Comparison of ENCODE assay signal across 1 cellular context in the genomic region with DNA sequence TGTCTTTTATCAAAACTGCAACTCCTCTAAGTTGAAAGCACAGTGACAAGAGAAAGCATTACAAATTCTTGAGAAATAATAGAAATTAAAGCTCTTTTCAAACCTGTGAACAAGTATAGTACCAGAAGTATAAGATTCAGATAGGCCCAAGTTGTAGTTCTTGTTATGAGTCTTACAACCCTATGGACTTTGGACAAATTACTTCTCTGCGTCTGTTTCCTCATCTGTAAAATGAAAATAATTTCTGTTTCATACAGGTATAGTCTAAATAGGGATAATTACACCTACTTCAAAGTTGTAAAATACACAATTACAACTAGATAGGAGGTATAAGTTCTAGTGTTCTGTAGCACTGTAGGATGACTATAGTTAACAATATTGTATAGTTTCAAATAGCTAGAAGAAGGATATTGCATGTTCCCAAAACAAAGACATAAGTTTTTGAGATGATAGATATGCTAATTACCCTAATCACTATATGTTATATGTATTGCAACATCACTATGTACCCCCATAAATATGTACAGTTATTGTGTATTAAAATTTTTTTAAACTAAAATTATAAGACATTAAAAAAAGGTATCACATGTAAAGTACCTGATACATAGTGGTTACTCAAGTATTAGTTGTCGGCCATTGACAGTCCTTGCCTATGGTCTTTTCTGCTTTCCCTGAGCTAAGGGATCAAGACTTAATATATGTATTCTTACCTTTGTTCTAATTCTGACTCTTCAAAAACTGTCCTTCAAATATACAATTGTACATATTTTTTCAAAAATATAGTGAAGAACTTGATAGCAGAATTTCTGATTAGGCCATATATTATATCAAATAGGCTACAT.
TF ChIP-seq lines count a peak whose summit lies in the region.

No MANE protein-coding gene starts in this region.

TF ChIP-seq in K562, 482 proteins besides CTCF, POLR2A, EP300 and RAD21 (continues in another document):
- TF ChIP-seq ADNP (tag; IDR thresholded peaks at IDR 0.05) (peak; percentile 11; the same call in 1 of the 2 replicates), CSDE1 (IDR thresholded peaks at IDR 0.05) (no peak), SMAD4 (CRISPR knock-in tag; conservative IDR thresholded peaks at IDR 0.05) (no peak), NCOA2 (IDR thresholded peaks at IDR 0.05; ENCODE audit: partially characterized antibody in 2 of 2) (peak in 1 of 2 experiments; percentile 54), RFX1 (IDR thresholded peaks at IDR 0.05) (0 out of 2 replicates have a peak, but pooled peaks have one; percentile 3), RHOXF2B (CRISPR knock-in tag; conservative IDR thresholded peaks at IDR 0.05) (no peak), NEUROD1 (IDR thresholded peaks at IDR 0.05; ENCODE audit: borderline replicate concordance, low read depth, low read length, partially characterized antibody) (no peak), TAF9B (IDR thresholded peaks at IDR 0.05; ENCODE audit: partially characterized antibody) (no peak), HDAC2 (IDR thresholded peaks at IDR 0.05) (no peak), PCBP2 (IDR thresholded peaks at IDR 0.05; ENCODE audit: low read depth, low read length, poor library complexity, severe bottlenecking) (no peak), NFE2L1 (tag; IDR thresholded peaks at IDR 0.05; ENCODE audit: borderline replicate concordance, low read depth) (no peak), BRD4 (IDR thresholded peaks at IDR 0.05) (no peak; the same call in 1 of the 2 replicates), ZFP36 (IDR thresholded peaks at IDR 0.05; ENCODE audit: low read depth, low read length, partially characterized antibody) (no peak), SMAD1 (IDR thresholded peaks at IDR 0.05; ENCODE audit: low read depth, low read length, partially characterized antibody) (no peak), MECOM (CRISPR knock-in tag; IDR thresholded peaks at IDR 0.05) (0 out of 2 replicates have a peak, but pooled peaks have one; percentile 8), CBX1 (IDR thresholded peaks at IDR 0.05; ENCODE audit: low read depth) (no peak), RBM39 (optimal IDR thresholded peaks at IDR 0.05; ENCODE audit: low read depth, low read length) (no peak), ZNF589 (CRISPR knock-in tag; IDR thresholded peaks at IDR 0.05; ENCODE audit: low read depth) (0 out of 2 replicates have a peak, but pooled peaks have one; percentile 3), MCM3 (IDR thresholded peaks at IDR 0.05) (no peak), FUS (optimal IDR thresholded peaks at IDR 0.05; ENCODE audit: low read depth, low read length) (no peak), YY1 (IDR thresholded peaks at IDR 0.05; ENCODE audit: borderline replicate concordance in 1 of 3, control insufficient read depth in 1 of 3, extremely low read depth in 1 of 3, insufficient read depth in 3 of 3, insufficient read length in 1 of 3, insufficient replicate concordance in 2 of 3, low read depth in 1 of 3, low read length in 2 of 3) (peak in 1 of 3 experiments; percentile 23), EP400 (IDR thresholded peaks at IDR 0.05) (peak; percentile 39), SOX6 (IDR thresholded peaks at IDR 0.05) (no peak), NR4A1 (CRISPR knock-in tag; IDR thresholded peaks at IDR 0.05) (no peak), NR4A1 (tag; IDR thresholded peaks at IDR 0.05) (no peak), HNRNPK (IDR thresholded peaks at IDR 0.05; ENCODE audit: low read depth, low read length, poor library complexity, severe bottlenecking) (no peak), ZNF316 (IDR thresholded peaks at IDR 0.05) (no peak), ZNF224 (CRISPR knock-in tag; IDR thresholded peaks at IDR 0.05) (no peak)
- TF ChIP-seq, protein P1, sequence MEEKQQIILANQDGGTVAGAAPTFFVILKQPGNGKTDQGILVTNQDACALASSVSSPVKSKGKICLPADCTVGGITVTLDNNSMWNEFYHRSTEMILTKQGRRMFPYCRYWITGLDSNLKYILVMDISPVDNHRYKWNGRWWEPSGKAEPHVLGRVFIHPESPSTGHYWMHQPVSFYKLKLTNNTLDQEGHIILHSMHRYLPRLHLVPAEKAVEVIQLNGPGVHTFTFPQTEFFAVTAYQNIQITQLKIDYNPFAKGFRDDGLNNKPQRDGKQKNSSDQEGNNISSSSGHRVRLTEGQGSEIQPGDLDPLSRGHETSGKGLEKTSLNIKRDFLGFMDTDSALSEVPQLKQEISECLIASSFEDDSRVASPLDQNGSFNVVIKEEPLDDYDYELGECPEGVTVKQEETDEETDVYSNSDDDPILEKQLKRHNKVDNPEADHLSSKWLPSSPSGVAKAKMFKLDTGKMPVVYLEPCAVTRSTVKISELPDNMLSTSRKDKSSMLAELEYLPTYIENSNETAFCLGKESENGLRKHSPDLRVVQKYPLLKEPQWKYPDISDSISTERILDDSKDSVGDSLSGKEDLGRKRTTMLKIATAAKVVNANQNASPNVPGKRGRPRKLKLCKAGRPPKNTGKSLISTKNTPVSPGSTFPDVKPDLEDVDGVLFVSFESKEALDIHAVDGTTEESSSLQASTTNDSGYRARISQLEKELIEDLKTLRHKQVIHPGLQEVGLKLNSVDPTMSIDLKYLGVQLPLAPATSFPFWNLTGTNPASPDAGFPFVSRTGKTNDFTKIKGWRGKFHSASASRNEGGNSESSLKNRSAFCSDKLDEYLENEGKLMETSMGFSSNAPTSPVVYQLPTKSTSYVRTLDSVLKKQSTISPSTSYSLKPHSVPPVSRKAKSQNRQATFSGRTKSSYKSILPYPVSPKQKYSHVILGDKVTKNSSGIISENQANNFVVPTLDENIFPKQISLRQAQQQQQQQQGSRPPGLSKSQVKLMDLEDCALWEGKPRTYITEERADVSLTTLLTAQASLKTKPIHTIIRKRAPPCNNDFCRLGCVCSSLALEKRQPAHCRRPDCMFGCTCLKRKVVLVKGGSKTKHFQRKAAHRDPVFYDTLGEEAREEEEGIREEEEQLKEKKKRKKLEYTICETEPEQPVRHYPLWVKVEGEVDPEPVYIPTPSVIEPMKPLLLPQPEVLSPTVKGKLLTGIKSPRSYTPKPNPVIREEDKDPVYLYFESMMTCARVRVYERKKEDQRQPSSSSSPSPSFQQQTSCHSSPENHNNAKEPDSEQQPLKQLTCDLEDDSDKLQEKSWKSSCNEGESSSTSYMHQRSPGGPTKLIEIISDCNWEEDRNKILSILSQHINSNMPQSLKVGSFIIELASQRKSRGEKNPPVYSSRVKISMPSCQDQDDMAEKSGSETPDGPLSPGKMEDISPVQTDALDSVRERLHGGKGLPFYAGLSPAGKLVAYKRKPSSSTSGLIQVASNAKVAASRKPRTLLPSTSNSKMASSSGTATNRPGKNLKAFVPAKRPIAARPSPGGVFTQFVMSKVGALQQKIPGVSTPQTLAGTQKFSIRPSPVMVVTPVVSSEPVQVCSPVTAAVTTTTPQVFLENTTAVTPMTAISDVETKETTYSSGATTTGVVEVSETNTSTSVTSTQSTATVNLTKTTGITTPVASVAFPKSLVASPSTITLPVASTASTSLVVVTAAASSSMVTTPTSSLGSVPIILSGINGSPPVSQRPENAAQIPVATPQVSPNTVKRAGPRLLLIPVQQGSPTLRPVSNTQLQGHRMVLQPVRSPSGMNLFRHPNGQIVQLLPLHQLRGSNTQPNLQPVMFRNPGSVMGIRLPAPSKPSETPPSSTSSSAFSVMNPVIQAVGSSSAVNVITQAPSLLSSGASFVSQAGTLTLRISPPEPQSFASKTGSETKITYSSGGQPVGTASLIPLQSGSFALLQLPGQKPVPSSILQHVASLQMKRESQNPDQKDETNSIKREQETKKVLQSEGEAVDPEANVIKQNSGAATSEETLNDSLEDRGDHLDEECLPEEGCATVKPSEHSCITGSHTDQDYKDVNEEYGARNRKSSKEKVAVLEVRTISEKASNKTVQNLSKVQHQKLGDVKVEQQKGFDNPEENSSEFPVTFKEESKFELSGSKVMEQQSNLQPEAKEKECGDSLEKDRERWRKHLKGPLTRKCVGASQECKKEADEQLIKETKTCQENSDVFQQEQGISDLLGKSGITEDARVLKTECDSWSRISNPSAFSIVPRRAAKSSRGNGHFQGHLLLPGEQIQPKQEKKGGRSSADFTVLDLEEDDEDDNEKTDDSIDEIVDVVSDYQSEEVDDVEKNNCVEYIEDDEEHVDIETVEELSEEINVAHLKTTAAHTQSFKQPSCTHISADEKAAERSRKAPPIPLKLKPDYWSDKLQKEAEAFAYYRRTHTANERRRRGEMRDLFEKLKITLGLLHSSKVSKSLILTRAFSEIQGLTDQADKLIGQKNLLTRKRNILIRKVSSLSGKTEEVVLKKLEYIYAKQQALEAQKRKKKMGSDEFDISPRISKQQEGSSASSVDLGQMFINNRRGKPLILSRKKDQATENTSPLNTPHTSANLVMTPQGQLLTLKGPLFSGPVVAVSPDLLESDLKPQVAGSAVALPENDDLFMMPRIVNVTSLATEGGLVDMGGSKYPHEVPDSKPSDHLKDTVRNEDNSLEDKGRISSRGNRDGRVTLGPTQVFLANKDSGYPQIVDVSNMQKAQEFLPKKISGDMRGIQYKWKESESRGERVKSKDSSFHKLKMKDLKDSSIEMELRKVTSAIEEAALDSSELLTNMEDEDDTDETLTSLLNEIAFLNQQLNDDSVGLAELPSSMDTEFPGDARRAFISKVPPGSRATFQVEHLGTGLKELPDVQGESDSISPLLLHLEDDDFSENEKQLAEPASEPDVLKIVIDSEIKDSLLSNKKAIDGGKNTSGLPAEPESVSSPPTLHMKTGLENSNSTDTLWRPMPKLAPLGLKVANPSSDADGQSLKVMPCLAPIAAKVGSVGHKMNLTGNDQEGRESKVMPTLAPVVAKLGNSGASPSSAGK (IDR thresholded peaks at IDR 0.05), result 0 out of 2 replicates have a peak, but pooled peaks have one; percentile 17
- TF ChIP-seq, protein P2, sequence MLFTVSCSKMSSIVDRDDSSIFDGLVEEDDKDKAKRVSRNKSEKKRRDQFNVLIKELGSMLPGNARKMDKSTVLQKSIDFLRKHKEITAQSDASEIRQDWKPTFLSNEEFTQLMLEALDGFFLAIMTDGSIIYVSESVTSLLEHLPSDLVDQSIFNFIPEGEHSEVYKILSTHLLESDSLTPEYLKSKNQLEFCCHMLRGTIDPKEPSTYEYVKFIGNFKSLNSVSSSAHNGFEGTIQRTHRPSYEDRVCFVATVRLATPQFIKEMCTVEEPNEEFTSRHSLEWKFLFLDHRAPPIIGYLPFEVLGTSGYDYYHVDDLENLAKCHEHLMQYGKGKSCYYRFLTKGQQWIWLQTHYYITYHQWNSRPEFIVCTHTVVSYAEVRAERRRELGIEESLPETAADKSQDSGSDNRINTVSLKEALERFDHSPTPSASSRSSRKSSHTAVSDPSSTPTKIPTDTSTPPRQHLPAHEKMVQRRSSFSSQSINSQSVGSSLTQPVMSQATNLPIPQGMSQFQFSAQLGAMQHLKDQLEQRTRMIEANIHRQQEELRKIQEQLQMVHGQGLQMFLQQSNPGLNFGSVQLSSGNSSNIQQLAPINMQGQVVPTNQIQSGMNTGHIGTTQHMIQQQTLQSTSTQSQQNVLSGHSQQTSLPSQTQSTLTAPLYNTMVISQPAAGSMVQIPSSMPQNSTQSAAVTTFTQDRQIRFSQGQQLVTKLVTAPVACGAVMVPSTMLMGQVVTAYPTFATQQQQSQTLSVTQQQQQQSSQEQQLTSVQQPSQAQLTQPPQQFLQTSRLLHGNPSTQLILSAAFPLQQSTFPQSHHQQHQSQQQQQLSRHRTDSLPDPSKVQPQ (CRISPR knock-in tag; IDR thresholded peaks at IDR 0.05; ENCODE audit: borderline replicate concordance), result no peak
- TF ChIP-seq, protein P3, sequence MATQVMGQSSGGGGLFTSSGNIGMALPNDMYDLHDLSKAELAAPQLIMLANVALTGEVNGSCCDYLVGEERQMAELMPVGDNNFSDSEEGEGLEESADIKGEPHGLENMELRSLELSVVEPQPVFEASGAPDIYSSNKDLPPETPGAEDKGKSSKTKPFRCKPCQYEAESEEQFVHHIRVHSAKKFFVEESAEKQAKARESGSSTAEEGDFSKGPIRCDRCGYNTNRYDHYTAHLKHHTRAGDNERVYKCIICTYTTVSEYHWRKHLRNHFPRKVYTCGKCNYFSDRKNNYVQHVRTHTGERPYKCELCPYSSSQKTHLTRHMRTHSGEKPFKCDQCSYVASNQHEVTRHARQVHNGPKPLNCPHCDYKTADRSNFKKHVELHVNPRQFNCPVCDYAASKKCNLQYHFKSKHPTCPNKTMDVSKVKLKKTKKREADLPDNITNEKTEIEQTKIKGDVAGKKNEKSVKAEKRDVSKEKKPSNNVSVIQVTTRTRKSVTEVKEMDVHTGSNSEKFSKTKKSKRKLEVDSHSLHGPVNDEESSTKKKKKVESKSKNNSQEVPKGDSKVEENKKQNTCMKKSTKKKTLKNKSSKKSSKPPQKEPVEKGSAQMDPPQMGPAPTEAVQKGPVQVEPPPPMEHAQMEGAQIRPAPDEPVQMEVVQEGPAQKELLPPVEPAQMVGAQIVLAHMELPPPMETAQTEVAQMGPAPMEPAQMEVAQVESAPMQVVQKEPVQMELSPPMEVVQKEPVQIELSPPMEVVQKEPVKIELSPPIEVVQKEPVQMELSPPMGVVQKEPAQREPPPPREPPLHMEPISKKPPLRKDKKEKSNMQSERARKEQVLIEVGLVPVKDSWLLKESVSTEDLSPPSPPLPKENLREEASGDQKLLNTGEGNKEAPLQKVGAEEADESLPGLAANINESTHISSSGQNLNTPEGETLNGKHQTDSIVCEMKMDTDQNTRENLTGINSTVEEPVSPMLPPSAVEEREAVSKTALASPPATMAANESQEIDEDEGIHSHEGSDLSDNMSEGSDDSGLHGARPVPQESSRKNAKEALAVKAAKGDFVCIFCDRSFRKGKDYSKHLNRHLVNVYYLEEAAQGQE (CRISPR knock-in tag; IDR thresholded peaks at IDR 0.05; ENCODE audit: low read depth), result no peak
- TF ChIP-seq, protein P4, sequence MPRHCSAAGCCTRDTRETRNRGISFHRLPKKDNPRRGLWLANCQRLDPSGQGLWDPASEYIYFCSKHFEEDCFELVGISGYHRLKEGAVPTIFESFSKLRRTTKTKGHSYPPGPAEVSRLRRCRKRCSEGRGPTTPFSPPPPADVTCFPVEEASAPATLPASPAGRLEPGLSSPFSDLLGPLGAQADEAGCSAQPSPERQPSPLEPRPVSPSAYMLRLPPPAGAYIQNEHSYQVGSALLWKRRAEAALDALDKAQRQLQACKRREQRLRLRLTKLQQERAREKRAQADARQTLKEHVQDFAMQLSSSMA (CRISPR knock-in tag; IDR thresholded peaks at IDR 0.05), result no peak
- TF ChIP-seq, protein P5, sequence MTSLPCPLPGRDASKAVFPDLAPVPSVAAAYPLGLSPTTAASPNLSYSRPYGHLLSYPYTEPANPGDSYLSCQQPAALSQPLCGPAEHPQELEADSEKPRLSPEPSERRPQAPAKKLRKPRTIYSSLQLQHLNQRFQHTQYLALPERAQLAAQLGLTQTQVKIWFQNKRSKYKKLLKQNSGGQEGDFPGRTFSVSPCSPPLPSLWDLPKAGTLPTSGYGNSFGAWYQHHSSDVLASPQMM (CRISPR knock-in tag; IDR thresholded peaks at IDR 0.05), result no peak
